1 cellular context compared by ENCODE assay signal in genomic region chr1:47437518-47438320, GRCh38.
TF ChIP-seq lines count a peak whose summit lies in the region.

TSS of gene FOXD2 (plus strand) at chr1:47438044. CDS start at chr1:47438136, 92 bp downstream.

TF ChIP-seq in HepG2, 621 proteins besides CTCF, POLR2A, EP300 and RAD21 (continued from another document and continues in another):
- TF ChIP-seq, protein P1, sequence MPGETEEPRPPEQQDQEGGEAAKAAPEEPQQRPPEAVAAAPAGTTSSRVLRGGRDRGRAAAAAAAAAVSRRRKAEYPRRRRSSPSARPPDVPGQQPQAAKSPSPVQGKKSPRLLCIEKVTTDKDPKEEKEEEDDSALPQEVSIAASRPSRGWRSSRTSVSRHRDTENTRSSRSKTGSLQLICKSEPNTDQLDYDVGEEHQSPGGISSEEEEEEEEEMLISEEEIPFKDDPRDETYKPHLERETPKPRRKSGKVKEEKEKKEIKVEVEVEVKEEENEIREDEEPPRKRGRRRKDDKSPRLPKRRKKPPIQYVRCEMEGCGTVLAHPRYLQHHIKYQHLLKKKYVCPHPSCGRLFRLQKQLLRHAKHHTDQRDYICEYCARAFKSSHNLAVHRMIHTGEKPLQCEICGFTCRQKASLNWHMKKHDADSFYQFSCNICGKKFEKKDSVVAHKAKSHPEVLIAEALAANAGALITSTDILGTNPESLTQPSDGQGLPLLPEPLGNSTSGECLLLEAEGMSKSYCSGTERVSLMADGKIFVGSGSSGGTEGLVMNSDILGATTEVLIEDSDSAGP (CRISPR knock-in tag; IDR thresholded peaks at IDR 0.05; ENCODE audit: borderline replicate concordance), result 0 out of 2 replicates have a peak, but pooled peaks have one; percentile 29
- TF ChIP-seq, protein P2, sequence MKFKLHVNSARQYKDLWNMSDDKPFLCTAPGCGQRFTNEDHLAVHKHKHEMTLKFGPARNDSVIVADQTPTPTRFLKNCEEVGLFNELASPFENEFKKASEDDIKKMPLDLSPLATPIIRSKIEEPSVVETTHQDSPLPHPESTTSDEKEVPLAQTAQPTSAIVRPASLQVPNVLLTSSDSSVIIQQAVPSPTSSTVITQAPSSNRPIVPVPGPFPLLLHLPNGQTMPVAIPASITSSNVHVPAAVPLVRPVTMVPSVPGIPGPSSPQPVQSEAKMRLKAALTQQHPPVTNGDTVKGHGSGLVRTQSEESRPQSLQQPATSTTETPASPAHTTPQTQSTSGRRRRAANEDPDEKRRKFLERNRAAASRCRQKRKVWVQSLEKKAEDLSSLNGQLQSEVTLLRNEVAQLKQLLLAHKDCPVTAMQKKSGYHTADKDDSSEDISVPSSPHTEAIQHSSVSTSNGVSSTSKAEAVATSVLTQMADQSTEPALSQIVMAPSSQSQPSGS (CRISPR knock-in tag; IDR thresholded peaks at IDR 0.05), result no peak
- TF ChIP-seq BRD4 (CRISPR knock-in tag; IDR thresholded peaks at IDR 0.05), result no peak
- TF ChIP-seq TCF12 (IDR thresholded peaks at IDR 0.05), result no peak
- peak; percentile 59; the same call in 1 of the 2 replicates for TF ChIP-seq TCF12 (CRISPR knock-in tag; IDR thresholded peaks at IDR 0.05)
- TF ChIP-seq, protein P3, sequence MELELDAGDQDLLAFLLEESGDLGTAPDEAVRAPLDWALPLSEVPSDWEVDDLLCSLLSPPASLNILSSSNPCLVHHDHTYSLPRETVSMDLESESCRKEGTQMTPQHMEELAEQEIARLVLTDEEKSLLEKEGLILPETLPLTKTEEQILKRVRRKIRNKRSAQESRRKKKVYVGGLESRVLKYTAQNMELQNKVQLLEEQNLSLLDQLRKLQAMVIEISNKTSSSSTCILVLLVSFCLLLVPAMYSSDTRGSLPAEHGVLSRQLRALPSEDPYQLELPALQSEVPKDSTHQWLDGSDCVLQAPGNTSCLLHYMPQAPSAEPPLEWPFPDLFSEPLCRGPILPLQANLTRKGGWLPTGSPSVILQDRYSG (CRISPR knock-in tag; IDR thresholded peaks at IDR 0.05), result no peak
- peak; percentile 12; the same call in 1 of the 2 replicates for TF ChIP-seq HNF4A (CRISPR knock-in tag; IDR thresholded peaks at IDR 0.05)
- no peak for TF ChIP-seq HNRNPH1 (optimal IDR thresholded peaks at IDR 0.05; ENCODE audit: low read depth, low read length)
- peak; percentile 39; the same call in 1 of the 2 replicates for TF ChIP-seq RBFOX2 (IDR thresholded peaks at IDR 0.05; ENCODE audit: low read depth, low read length)
- peak; percentile 60 for TF ChIP-seq ZNF687 (CRISPR knock-in tag; IDR thresholded peaks at IDR 0.05)
- TF ChIP-seq, protein P4, sequence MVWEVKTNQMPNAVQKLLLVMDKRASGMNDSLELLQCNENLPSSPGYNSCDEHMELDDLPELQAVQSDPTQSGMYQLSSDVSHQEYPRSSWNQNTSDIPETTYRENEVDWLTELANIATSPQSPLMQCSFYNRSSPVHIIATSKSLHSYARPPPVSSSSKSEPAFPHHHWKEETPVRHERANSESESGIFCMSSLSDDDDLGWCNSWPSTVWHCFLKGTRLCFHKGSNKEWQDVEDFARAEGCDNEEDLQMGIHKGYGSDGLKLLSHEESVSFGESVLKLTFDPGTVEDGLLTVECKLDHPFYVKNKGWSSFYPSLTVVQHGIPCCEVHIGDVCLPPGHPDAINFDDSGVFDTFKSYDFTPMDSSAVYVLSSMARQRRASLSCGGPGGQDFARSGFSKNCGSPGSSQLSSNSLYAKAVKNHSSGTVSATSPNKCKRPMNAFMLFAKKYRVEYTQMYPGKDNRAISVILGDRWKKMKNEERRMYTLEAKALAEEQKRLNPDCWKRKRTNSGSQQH (CRISPR knock-in tag; IDR thresholded peaks at IDR 0.05; ENCODE audit: low read depth), result no peak
- TF ChIP-seq HDAC2 (CRISPR knock-in tag; IDR thresholded peaks at IDR 0.05), result peak; percentile 44; the same call in 1 of the 2 replicates
- 0 out of 2 replicates have a peak, but pooled peaks have one; percentile 64 for TF ChIP-seq HES4 (CRISPR knock-in tag; IDR thresholded peaks at IDR 0.05; ENCODE audit: borderline replicate concordance)
- TF ChIP-seq ATF7-NPFF (CRISPR knock-in tag; IDR thresholded peaks at IDR 0.05; ENCODE audit: low read depth), result peak; percentile 70
- no peak for TF ChIP-seq THAP11 (CRISPR knock-in tag; IDR thresholded peaks at IDR 0.05)
- TF ChIP-seq ZNF333 (CRISPR knock-in tag; IDR thresholded peaks at IDR 0.05; ENCODE audit: borderline replicate concordance), result 0 out of 2 replicates have a peak, but pooled peaks have one; percentile 70
- TF ChIP-seq POLR2AphosphoS2 (IDR thresholded peaks at IDR 0.05; ENCODE audit: low read depth, low read length), result no peak
- no peak for TF ChIP-seq ZNF30 (CRISPR knock-in tag; IDR thresholded peaks at IDR 0.05)
- TF ChIP-seq ERF (CRISPR knock-in tag; IDR thresholded peaks at IDR 0.05), result 0 out of 2 replicates have a peak, but pooled peaks have one; percentile 14
- TF ChIP-seq MYNN (CRISPR knock-in tag; IDR thresholded peaks at IDR 0.05; ENCODE audit: low read depth), result no peak
- peak; percentile 52; the same call in 1 of the 2 replicates for TF ChIP-seq ZNF160 (CRISPR knock-in tag; IDR thresholded peaks at IDR 0.05)
- TF ChIP-seq SP5 (CRISPR knock-in tag; IDR thresholded peaks at IDR 0.05; ENCODE audit: borderline replicate concordance, low read depth), result no peak
- TF ChIP-seq SMYD3 (CRISPR knock-in tag; IDR thresholded peaks at IDR 0.05), result 0 out of 2 replicates have a peak, but pooled peaks have one; percentile 29
- 0 out of 2 replicates have a peak, but pooled peaks have one; percentile 11 for TF ChIP-seq IRF2 (CRISPR knock-in tag; IDR thresholded peaks at IDR 0.05)
- no peak for TF ChIP-seq POLR2AphosphoS5 (IDR thresholded peaks at IDR 0.05; ENCODE audit: low read depth, low read length)
- TF ChIP-seq MIER3 (CRISPR knock-in tag; IDR thresholded peaks at IDR 0.05; ENCODE audit: borderline replicate concordance), result no peak
- no peak for TF ChIP-seq ZNF878 (CRISPR knock-in tag; IDR thresholded peaks at IDR 0.05)
- no peak for TF ChIP-seq ZNF224 (CRISPR knock-in tag; IDR thresholded peaks at IDR 0.05)
- no peak for TF ChIP-seq ZNF143 (CRISPR knock-in tag; IDR thresholded peaks at IDR 0.05)
- peak; percentile 48 for TF ChIP-seq HNRNPK (IDR thresholded peaks at IDR 0.05; ENCODE audit: low read depth, low read length, poor library complexity, severe bottlenecking)
- TF ChIP-seq NCOA2 (CRISPR knock-in tag; IDR thresholded peaks at IDR 0.05), result peak; percentile 17; the same call in 1 of the 2 replicates
- TF ChIP-seq SKI (IDR thresholded peaks at IDR 0.05; ENCODE audit: partially characterized antibody), result peak; percentile 30
- no peak for TF ChIP-seq FOXJ3 (CRISPR knock-in tag; IDR thresholded peaks at IDR 0.05; ENCODE audit: borderline replicate concordance)
- TF ChIP-seq TP53 (CRISPR knock-in tag; conservative IDR thresholded peaks at IDR 0.05), result no peak
- peak; percentile 60; the same call in 1 of the 2 replicates for TF ChIP-seq TOPORS (CRISPR knock-in tag; IDR thresholded peaks at IDR 0.05)
- TF ChIP-seq, protein P5, sequence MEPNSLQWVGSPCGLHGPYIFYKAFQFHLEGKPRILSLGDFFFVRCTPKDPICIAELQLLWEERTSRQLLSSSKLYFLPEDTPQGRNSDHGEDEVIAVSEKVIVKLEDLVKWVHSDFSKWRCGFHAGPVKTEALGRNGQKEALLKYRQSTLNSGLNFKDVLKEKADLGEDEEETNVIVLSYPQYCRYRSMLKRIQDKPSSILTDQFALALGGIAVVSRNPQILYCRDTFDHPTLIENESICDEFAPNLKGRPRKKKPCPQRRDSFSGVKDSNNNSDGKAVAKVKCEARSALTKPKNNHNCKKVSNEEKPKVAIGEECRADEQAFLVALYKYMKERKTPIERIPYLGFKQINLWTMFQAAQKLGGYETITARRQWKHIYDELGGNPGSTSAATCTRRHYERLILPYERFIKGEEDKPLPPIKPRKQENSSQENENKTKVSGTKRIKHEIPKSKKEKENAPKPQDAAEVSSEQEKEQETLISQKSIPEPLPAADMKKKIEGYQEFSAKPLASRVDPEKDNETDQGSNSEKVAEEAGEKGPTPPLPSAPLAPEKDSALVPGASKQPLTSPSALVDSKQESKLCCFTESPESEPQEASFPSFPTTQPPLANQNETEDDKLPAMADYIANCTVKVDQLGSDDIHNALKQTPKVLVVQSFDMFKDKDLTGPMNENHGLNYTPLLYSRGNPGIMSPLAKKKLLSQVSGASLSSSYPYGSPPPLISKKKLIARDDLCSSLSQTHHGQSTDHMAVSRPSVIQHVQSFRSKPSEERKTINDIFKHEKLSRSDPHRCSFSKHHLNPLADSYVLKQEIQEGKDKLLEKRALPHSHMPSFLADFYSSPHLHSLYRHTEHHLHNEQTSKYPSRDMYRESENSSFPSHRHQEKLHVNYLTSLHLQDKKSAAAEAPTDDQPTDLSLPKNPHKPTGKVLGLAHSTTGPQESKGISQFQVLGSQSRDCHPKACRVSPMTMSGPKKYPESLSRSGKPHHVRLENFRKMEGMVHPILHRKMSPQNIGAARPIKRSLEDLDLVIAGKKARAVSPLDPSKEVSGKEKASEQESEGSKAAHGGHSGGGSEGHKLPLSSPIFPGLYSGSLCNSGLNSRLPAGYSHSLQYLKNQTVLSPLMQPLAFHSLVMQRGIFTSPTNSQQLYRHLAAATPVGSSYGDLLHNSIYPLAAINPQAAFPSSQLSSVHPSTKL (CRISPR knock-in tag; IDR thresholded peaks at IDR 0.05), result no peak
- peak; percentile 59 for TF ChIP-seq TFDP2 (CRISPR knock-in tag; IDR thresholded peaks at IDR 0.05)
- TF ChIP-seq, protein P6, sequence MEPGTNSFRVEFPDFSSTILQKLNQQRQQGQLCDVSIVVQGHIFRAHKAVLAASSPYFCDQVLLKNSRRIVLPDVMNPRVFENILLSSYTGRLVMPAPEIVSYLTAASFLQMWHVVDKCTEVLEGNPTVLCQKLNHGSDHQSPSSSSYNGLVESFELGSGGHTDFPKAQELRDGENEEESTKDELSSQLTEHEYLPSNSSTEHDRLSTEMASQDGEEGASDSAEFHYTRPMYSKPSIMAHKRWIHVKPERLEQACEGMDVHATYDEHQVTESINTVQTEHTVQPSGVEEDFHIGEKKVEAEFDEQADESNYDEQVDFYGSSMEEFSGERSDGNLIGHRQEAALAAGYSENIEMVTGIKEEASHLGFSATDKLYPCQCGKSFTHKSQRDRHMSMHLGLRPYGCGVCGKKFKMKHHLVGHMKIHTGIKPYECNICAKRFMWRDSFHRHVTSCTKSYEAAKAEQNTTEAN (CRISPR knock-in tag; conservative IDR thresholded peaks at IDR 0.05), result 0 out of 2 replicates have a peak, but pooled peaks have one; percentile 39
- TF ChIP-seq YEATS4 (CRISPR knock-in tag; IDR thresholded peaks at IDR 0.05; ENCODE audit: borderline replicate concordance), result peak; percentile 62; the same call in 1 of the 2 replicates
- TF ChIP-seq ZFY (CRISPR knock-in tag; IDR thresholded peaks at IDR 0.05), result peak; percentile 78
- no peak for TF ChIP-seq NFIC (IDR thresholded peaks at IDR 0.05; ENCODE audit: low read length)
- no peak for TF ChIP-seq RNF2 (conservative IDR thresholded peaks at IDR 0.05; ENCODE audit: low read depth)
- TF ChIP-seq NONO (IDR thresholded peaks at IDR 0.05), result no peak
- TF ChIP-seq NONO (CRISPR knock-in tag; conservative IDR thresholded peaks at IDR 0.05), result peak; percentile 68; the same call in 1 of the 2 replicates
- peak; percentile 66 for TF ChIP-seq ZNF777 (CRISPR knock-in tag; IDR thresholded peaks at IDR 0.05)
- TF ChIP-seq, protein P7, sequence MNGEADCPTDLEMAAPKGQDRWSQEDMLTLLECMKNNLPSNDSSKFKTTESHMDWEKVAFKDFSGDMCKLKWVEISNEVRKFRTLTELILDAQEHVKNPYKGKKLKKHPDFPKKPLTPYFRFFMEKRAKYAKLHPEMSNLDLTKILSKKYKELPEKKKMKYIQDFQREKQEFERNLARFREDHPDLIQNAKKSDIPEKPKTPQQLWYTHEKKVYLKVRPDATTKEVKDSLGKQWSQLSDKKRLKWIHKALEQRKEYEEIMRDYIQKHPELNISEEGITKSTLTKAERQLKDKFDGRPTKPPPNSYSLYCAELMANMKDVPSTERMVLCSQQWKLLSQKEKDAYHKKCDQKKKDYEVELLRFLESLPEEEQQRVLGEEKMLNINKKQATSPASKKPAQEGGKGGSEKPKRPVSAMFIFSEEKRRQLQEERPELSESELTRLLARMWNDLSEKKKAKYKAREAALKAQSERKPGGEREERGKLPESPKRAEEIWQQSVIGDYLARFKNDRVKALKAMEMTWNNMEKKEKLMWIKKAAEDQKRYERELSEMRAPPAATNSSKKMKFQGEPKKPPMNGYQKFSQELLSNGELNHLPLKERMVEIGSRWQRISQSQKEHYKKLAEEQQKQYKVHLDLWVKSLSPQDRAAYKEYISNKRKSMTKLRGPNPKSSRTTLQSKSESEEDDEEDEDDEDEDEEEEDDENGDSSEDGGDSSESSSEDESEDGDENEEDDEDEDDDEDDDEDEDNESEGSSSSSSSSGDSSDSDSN (CRISPR knock-in tag; IDR thresholded peaks at IDR 0.05), result peak; percentile 82; the same call in 1 of the 2 replicates
